1 cellular context compared by ENCODE assay signal in the genomic region with DNA sequence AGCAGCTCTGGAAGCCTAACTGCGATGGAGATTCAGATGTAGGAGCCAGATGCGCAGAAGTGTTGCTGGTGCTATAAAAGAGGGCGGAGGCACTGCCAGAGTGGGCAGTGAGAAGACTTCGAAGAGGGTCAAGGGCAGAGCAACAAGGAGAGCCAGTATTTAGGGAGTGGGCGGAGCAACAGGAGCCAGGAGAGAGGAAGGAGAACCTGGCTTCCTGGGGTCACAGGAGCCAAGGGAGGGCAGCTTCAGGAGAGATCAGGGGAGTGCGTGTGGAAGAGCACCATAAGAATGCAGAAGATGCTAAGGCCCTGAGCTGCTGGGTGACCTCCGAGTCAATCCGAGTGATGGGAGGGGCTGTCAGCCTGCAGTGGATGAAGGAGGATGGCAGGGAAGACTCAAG.
TF ChIP-seq lines count a peak whose summit lies in the region.

No MANE protein-coding gene starts in this region.

TF ChIP-seq in HepG2, 621 proteins besides CTCF, POLR2A, EP300 and RAD21:
- TF ChIP-seq ZNF296 (CRISPR knock-in tag; conservative IDR thresholded peaks at IDR 0.05) (no peak), MLLT10 (CRISPR knock-in tag; IDR thresholded peaks at IDR 0.05) (no peak), ZMYM3 (CRISPR knock-in tag; IDR thresholded peaks at IDR 0.05) (no peak), ZNF567 (CRISPR knock-in tag; IDR thresholded peaks at IDR 0.05; ENCODE audit: borderline replicate concordance) (no peak), KMT2B (CRISPR knock-in tag; IDR thresholded peaks at IDR 0.05) (no peak), MED8 (CRISPR knock-in tag; IDR thresholded peaks at IDR 0.05; ENCODE audit: insufficient replicate concordance) (peak; percentile 20), ZNF225 (CRISPR knock-in tag; IDR thresholded peaks at IDR 0.05) (0 out of 2 replicates have a peak, but pooled peaks have one; percentile 58)
- TF ChIP-seq, protein P1, sequence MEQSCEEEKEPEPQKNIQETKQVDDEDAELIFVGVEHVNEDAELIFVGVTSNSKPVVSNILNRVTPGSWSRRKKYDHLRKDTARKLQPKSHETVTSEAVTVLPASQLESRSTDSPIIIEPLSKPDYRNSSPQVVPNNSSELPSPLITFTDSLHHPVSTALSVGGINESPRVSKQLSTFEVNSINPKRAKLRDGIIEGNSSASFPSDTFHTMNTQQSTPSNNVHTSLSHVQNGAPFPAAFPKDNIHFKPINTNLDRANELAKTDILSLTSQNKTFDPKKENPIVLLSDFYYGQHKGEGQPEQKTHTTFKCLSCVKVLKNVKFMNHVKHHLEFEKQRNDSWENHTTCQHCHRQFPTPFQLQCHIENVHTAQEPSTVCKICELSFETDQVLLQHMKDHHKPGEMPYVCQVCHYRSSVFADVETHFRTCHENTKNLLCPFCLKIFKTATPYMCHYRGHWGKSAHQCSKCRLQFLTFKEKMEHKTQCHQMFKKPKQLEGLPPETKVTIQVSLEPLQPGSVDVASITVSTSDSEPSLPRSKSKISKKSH (CRISPR knock-in tag; IDR thresholded peaks at IDR 0.05; ENCODE audit: borderline replicate concordance), result 0 out of 2 replicates have a peak, but pooled peaks have one; percentile 39
- TF ChIP-seq, protein P2, sequence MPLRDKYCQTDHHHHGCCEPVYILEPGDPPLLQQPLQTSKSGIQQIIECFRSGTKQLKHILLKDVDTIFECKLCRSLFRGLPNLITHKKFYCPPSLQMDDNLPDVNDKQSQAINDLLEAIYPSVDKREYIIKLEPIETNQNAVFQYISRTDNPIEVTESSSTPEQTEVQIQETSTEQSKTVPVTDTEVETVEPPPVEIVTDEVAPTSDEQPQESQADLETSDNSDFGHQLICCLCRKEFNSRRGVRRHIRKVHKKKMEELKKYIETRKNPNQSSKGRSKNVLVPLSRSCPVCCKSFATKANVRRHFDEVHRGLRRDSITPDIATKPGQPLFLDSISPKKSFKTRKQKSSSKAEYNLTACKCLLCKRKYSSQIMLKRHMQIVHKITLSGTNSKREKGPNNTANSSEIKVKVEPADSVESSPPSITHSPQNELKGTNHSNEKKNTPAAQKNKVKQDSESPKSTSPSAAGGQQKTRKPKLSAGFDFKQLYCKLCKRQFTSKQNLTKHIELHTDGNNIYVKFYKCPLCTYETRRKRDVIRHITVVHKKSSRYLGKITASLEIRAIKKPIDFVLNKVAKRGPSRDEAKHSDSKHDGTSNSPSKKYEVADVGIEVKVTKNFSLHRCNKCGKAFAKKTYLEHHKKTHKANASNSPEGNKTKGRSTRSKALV (CRISPR knock-in tag; IDR thresholded peaks at IDR 0.05), result no peak
- TF ChIP-seq, protein P3, sequence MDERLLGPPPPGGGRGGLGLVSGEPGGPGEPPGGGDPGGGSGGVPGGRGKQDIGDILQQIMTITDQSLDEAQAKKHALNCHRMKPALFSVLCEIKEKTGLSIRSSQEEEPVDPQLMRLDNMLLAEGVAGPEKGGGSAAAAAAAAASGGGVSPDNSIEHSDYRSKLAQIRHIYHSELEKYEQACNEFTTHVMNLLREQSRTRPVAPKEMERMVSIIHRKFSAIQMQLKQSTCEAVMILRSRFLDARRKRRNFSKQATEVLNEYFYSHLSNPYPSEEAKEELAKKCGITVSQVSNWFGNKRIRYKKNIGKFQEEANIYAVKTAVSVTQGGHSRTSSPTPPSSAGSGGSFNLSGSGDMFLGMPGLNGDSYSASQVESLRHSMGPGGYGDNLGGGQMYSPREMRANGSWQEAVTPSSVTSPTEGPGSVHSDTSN (CRISPR knock-in tag; IDR thresholded peaks at IDR 0.05), result no peak
TF ChIP-seq in HepG2: peak in this region for 3.
